In genomic region chr18:79397288-79397829, GRCh38 we compare ENCODE assay signal across 10 cellular contexts. TPM values are rescaled to one million over a fixed set of nuclear protein-coding genes. Genes with fewer than 3 reads are reported as not detected.
DNase-seq lines count a peak whose midpoint lies in the region; ATAC-seq and TF ChIP-seq lines count a peak whose summit lies in the region.
"Had no signal": no experiment of that assay in that cellular context is flagged by ENCODE, and none has a peak within 500 bp of the region (broad histone marks: within the 10 kb centered on the region; RNA-seq: fewer than 3 reads in every experiment).

No MANE protein-coding gene starts in this region.

- peaks cover 30% of the 10 kb centered on the region for H3K36me3 Mint-ChIP-seq in activated CD4-positive, alpha-beta T cell treated with anti-CD3 and anti-CD28 coated beads, Interleukin-2, amount 10 ng/mL, durations not matched to agents 24 days and 14 days (ENCODE audit: low read depth)
- no peaks in the 10 kb centered on the region for H3K36me3 Mint-ChIP-seq in WTC11
- H3K36me3 Mint-ChIP-seq in stimulated activated effector memory CD8-positive, alpha-beta T cell treated with anti-CD3 and anti-CD28 coated beads, Interleukin-12 subunit alpha, Interleukin-12 subunit beta, amount 100 ng/mL, for 72 hours = peaks cover 21% of the 10 kb centered on the region

- peak overlapping the region; percentile 94 for H3K4me3 Mint-ChIP-seq in activated CD4-positive, alpha-beta T cell treated with anti-CD3 and anti-CD28 coated beads, Interleukin-2, amount 10 ng/mL, durations not matched to agents 24 days and 14 days
- H3K4me3 Mint-ChIP-seq in WTC11 = peak overlapping the region; percentile 16
- peak overlapping the region; percentile 82 for H3K4me3 Mint-ChIP-seq in stimulated activated effector memory CD8-positive, alpha-beta T cell treated with anti-CD3 and anti-CD28 coated beads, Interleukin-12 subunit alpha, Interleukin-12 subunit beta, amount 100 ng/mL, for 72 hours

- no peak for TF ChIP-seq CTCF in WTC11 (IDR thresholded peaks at IDR 0.05)

- peaks cover 31% of the 10 kb centered on the region for H3K4me1 Mint-ChIP-seq in activated CD4-positive, alpha-beta T cell treated with anti-CD3 and anti-CD28 coated beads, Interleukin-2, amount 10 ng/mL, durations not matched to agents 24 days and 14 days
- H3K4me1 Mint-ChIP-seq in WTC11 = peaks cover 16% of the 10 kb centered on the region
- H3K4me1 Mint-ChIP-seq in stimulated activated effector memory CD8-positive, alpha-beta T cell treated with anti-CD3 and anti-CD28 coated beads, Interleukin-12 subunit alpha, Interleukin-12 subunit beta, amount 100 ng/mL, for 72 hours = peaks cover 40% of the 10 kb centered on the region

- peaks cover 6% of the 10 kb centered on the region for H3K27me3 Mint-ChIP-seq in activated CD4-positive, alpha-beta T cell treated with anti-CD3 and anti-CD28 coated beads, Interleukin-2, amount 10 ng/mL, durations not matched to agents 24 days and 14 days
- H3K27me3 Mint-ChIP-seq in WTC11 (ENCODE audit: low read depth) = peaks cover 61% of the 10 kb centered on the region

- no peaks in the 10 kb centered on the region for H3K9me3 Mint-ChIP-seq in activated CD4-positive, alpha-beta T cell treated with anti-CD3 and anti-CD28 coated beads, Interleukin-2, amount 10 ng/mL, durations not matched to agents 24 days and 14 days
- H3K9me3 Mint-ChIP-seq in WTC11 = no peaks in the 10 kb centered on the region
- H3K9me3 Mint-ChIP-seq in stimulated activated effector memory CD8-positive, alpha-beta T cell treated with anti-CD3 and anti-CD28 coated beads, Interleukin-12 subunit alpha, Interleukin-12 subunit beta, amount 100 ng/mL, for 72 hours = no peaks in the 10 kb centered on the region

- no peak overlapping the region for H3K27ac Mint-ChIP-seq in activated CD4-positive, alpha-beta T cell treated with anti-CD3 and anti-CD28 coated beads, Interleukin-2, amount 10 ng/mL, durations not matched to agents 24 days and 14 days
- H3K27ac Mint-ChIP-seq in WTC11 = no peak overlapping the region
- H3K27ac Mint-ChIP-seq in stimulated activated effector memory CD8-positive, alpha-beta T cell treated with anti-CD3 and anti-CD28 coated beads, Interleukin-12 subunit alpha, Interleukin-12 subunit beta, amount 100 ng/mL, for 72 hours = no peak overlapping the region

- CTCF ChIA-PET in WTC11 (lab: Charles Lee) = interaction anchor here (0.9 to 2.2 kb wide), 3 partner anchors 17 to 245 kb away, joined by 3 to 6 read pairs (median 4); no protein-coding TSS in a partner anchor

- intact Hi-C loops in activated CD4-positive, alpha-beta T cell treated with anti-CD3 and anti-CD28 coated beads, Interleukin-2, amount 10 ng/mL, durations not matched to agents 24 days and 14 days (cut with micrococcal nuclease) = loop anchor here (10.0 kb wide), 1 partner anchor 557 kb away; the partner anchor contains the start of gene SLC66A2
- intact Hi-C loops in left ventricle myocardium superior (cut with micrococcal nuclease) = no loop called here

- POLR2A ChIA-PET in WTC11 (lab: Charles Lee) = interaction anchor here (1.5 kb wide), 1 partner anchor 170 kb away, joined by 3 read pairs; no protein-coding TSS in a partner anchor

- ATAC-seq in WTC11 (no peak), left ventricle myocardium superior (no peak), HG03432 (IDR thresholded peaks at IDR 0.05; ENCODE audit: unreplicated experiment) (no peak)
- ATAC-seq in stimulated activated effector memory CD8-positive, alpha-beta T cell treated with anti-CD3 and anti-CD28 coated beads, Interleukin-12 subunit alpha, Interleukin-12 subunit beta, amount 100 ng/mL, for 72 hours = no peak
- ATAC-seq: psoas muscle had no signal

- no peak for DNase-seq in activated CD4-positive, alpha-beta T cell treated with anti-CD3 and anti-CD28 coated beads, Interleukin-2, amount 10 ng/mL, durations not matched to agents 24 days and 14 days
- DNase-seq in activated CD4-positive, alpha-beta T cell treated with anti-CD3 and anti-CD28 coated beads, Interleukin-2, amount 50 U/mL, for 1 hour = no peak
- DNase-seq in WTC11 (ENCODE audit: low spot score) = no peak
- peak; percentile 28 for DNase-seq in left ventricle myocardium superior
- DNase-seq in stimulated activated effector memory CD8-positive, alpha-beta T cell treated with anti-CD3 and anti-CD28 coated beads, Interleukin-12 subunit alpha, Interleukin-12 subunit beta, amount 100 ng/mL, for 72 hours (ENCODE audit: low spot score in 2 of 2) = no peak
- DNase-seq in NCI-H1092 (lab: John Stamatoyannopoulos, UW) = no peak
- no peak for DNase-seq in SK-N-DZ (ENCODE audit: low spot score)
- DNase-seq: DMS79 treated with DMSO at 0.1 percent for 48 hours had no signal

TF ChIP-seq in WTC11, 78 proteins besides CTCF, POLR2A, EP300 and RAD21:
- TF ChIP-seq NFATC4 (CRISPR knock-in tag; IDR thresholded peaks at IDR 0.05) = no peak
- no peak for TF ChIP-seq AR (CRISPR knock-in tag; IDR thresholded peaks at IDR 0.05)
- no peak for TF ChIP-seq MXD4 (CRISPR knock-in tag; IDR thresholded peaks at IDR 0.05; ENCODE audit: borderline replicate concordance)
- no peak for TF ChIP-seq NR2C2 (CRISPR knock-in tag; IDR thresholded peaks at IDR 0.05)
- no peak for TF ChIP-seq GTF2I (CRISPR knock-in tag; conservative IDR thresholded peaks at IDR 0.05)
- no peak for TF ChIP-seq RORB (CRISPR knock-in tag; IDR thresholded peaks at IDR 0.05)
- no peak for TF ChIP-seq ZNF396 (CRISPR knock-in tag; IDR thresholded peaks at IDR 0.05; ENCODE audit: borderline replicate concordance)
- TF ChIP-seq ZNF317 (CRISPR knock-in tag; IDR thresholded peaks at IDR 0.05; ENCODE audit: borderline replicate concordance, low read depth) = no peak
- TF ChIP-seq JUN (CRISPR knock-in tag; IDR thresholded peaks at IDR 0.05) = no peak
- no peak for TF ChIP-seq TCF7 (CRISPR knock-in tag; IDR thresholded peaks at IDR 0.05; ENCODE audit: low read depth)
- no peak for TF ChIP-seq NFYB (CRISPR knock-in tag; conservative IDR thresholded peaks at IDR 0.05; ENCODE audit: low read depth)
- TF ChIP-seq USF1 (CRISPR knock-in tag; IDR thresholded peaks at IDR 0.05) = no peak

RNA-seq across cellular contexts. Expression of gene NFATC1, which starts 1.6 kb away (rescaled TPM):
- total RNA-seq in activated CD4-positive, alpha-beta T cell treated with anti-CD3 and anti-CD28 coated beads, Interleukin-2, amount 10 ng/mL, durations not matched to agents 24 days and 14 days = 105 and 107 TPM in 2 replicates
- 17.6 to 20.2 TPM (median 17.6 TPM) in 3 replicates for total RNA-seq in WTC11 (2021)
- 18.7 TPM for total RNA-seq in left ventricle myocardium superior
- not detected in 2 replicates for polyA plus RNA-seq in SK-N-DZ (2014; cell fraction: cytosol; rRNA removed)
- polyA plus RNA-seq in SK-N-DZ (2014; cell fraction: nucleus; rRNA removed) = not detected in 2 replicates

Comparison
In these comparisons a context has a peak if more than half of its experiments do, and no peak if none do; other contexts are left out.
1. H3K4me3 Mint-ChIP-seq: peak in every context shown above with its lines; median percentile 94 in activated CD4-positive, alpha-beta T cell treated with anti-CD3 and anti-CD28 coated beads, Interleukin-2, amount 10 ng/mL, durations not matched to agents 24 days and 14 days; 82 in stimulated activated effector memory CD8-positive, alpha-beta T cell treated with anti-CD3 and anti-CD28 coated beads, Interleukin-12 subunit alpha, Interleukin-12 subunit beta, amount 100 ng/mL, for 72 hours; 16 in WTC11.